8 cellular contexts compared by ENCODE assay signal in genomic region chr6:29633532-29633901, GRCh38. TPM values are rescaled to one million over a fixed set of nuclear protein-coding genes. Genes with fewer than 3 reads are reported as not detected.
DNase-seq lines count a peak whose midpoint lies in the region; ATAC-seq and TF ChIP-seq lines count a peak whose summit lies in the region.

No MANE protein-coding gene starts in this region.

- H3K79me2 ChIP-seq in DOHH2 (ENCODE audit: control insufficient read depth, low read length), result no peaks in the 10 kb centered on the region

- ATAC-seq in GM21786 (IDR thresholded peaks at IDR 0.05; ENCODE audit: unreplicated experiment), result no peak

- no peaks in the 10 kb centered on the region for H3K9me2 ChIP-seq in DOHH2 (replicated peaks; ENCODE audit: control insufficient read depth, low read length)

- H3K4me3 ChIP-seq in DOHH2 (ENCODE audit: low read length), result peak overlapping the region; percentile 92
- peak overlapping the region; percentile 57 for H3K4me3 ChIP-seq in mononuclear cell (ENCODE audit: low read length)

- peaks cover 39% of the 10 kb centered on the region for H3K27me3 Mint-ChIP-seq in dendritic cell treated with granulocyte-macrophage colony-stimulating factor and Interleukin-4, amounts not matched to agents 40 ng/mL and 50 ng/mL, for 4 days

- H3K4me1 Mint-ChIP-seq in dendritic cell treated with granulocyte-macrophage colony-stimulating factor and Interleukin-4, amounts not matched to agents 40 ng/mL and 50 ng/mL, for 4 days (ENCODE audit: low read depth), result peaks cover 57% of the 10 kb centered on the region

- H3K4me3 Mint-ChIP-seq in dendritic cell treated with granulocyte-macrophage colony-stimulating factor and Interleukin-4, amounts not matched to agents 40 ng/mL and 50 ng/mL, for 4 days, result peak overlapping the region; percentile 86

- H3K36me3 ChIP-seq in DOHH2 (ENCODE audit: control insufficient read depth, low read length), result no peaks in the 10 kb centered on the region

- H3K4me2 ChIP-seq in DOHH2 (ENCODE audit: low read length), result peak overlapping the region; percentile 99

- peaks cover 16% of the 10 kb centered on the region for H3F3A ChIP-seq in DOHH2 (ENCODE audit: control insufficient read depth, insufficient read depth)

- intact Hi-C loops in dendritic cell treated with granulocyte-macrophage colony-stimulating factor and Interleukin-4, amounts not matched to agents 40 ng/mL and 50 ng/mL, for 4 days (cut with micrococcal nuclease), result loop anchor here (2.0 kb wide), 1 partner anchor 15 kb away; no protein-coding TSS in a partner anchor

- H3K36me3 Mint-ChIP-seq in dendritic cell treated with granulocyte-macrophage colony-stimulating factor and Interleukin-4, amounts not matched to agents 40 ng/mL and 50 ng/mL, for 4 days (ENCODE audit: low read depth), result peaks cover 31% of the 10 kb centered on the region

- H3K27ac Mint-ChIP-seq in dendritic cell treated with granulocyte-macrophage colony-stimulating factor and Interleukin-4, amounts not matched to agents 40 ng/mL and 50 ng/mL, for 4 days, result peak overlapping the region; percentile 86

- H3K27ac ChIP-seq in DOHH2 (ENCODE audit: low read depth, low read length), result peak overlapping the region; percentile 22

- H3K9me3 ChIP-seq in DOHH2 (ENCODE audit: control insufficient read depth, insufficient read depth, low read length) (no peaks in the 10 kb centered on the region), mononuclear cell (ENCODE audit: low read depth, low read length) (no peaks in the 10 kb centered on the region)

- H3K27me3 ChIP-seq in DOHH2 (ENCODE audit: control insufficient read depth, low read length) (no peaks in the 10 kb centered on the region), mononuclear cell (ENCODE audit: insufficient read depth, low read length) (peaks cover 28% of the 10 kb centered on the region)

- H3K9me3 Mint-ChIP-seq in dendritic cell treated with granulocyte-macrophage colony-stimulating factor and Interleukin-4, amounts not matched to agents 40 ng/mL and 50 ng/mL, for 4 days, result no peaks in the 10 kb centered on the region

- H4K20me1 ChIP-seq in DOHH2 (ENCODE audit: control insufficient read depth, insufficient read depth, low read depth, low read length), result peaks cover 6% of the 10 kb centered on the region; the same call in 1 of the 2 replicates

- peak; percentile 79 for DNase-seq in NCI-H2227 (lab: John Stamatoyannopoulos, UW; ENCODE audit: unreplicated experiment)
- DNase-seq in DMS 273 treated with DMSO at 0.1 percent for 48 hours (lab: John Stamatoyannopoulos, UW), result no peak
- no peak for DNase-seq in NCI-H2029 (lab: John Stamatoyannopoulos, UW)
- no peak for DNase-seq in DMS153 (lab: John Stamatoyannopoulos, UW)

- no peak for TF ChIP-seq CTCF in DOHH2 (IDR thresholded peaks at IDR 0.05; ENCODE audit: low read depth, low read length, poor library complexity, severe bottlenecking)

- H3K4me1 ChIP-seq in DOHH2 (ENCODE audit: control insufficient read depth, low read length) (peaks cover 50% of the 10 kb centered on the region), mononuclear cell (ENCODE audit: insufficient read depth, low read length) (peaks cover 46% of the 10 kb centered on the region)

RNA-seq across cellular contexts. Expression of gene GABBR1, which starts 0.5 kb away (rescaled TPM):
- total RNA-seq in mononuclear cell, result 18.6 TPM

RNA-seq across cellular contexts. Expression of gene MOG, which starts 23.4 kb away (rescaled TPM):
- total RNA-seq in mononuclear cell, result not detected

RNA-seq across cellular contexts. Expression of gene ZFP57, which starts 47.4 kb away (rescaled TPM):
- not detected for total RNA-seq in mononuclear cell

RNA-seq across cellular contexts. Expression of gene OR2H2, which starts 48.6 kb away (rescaled TPM):
- total RNA-seq in mononuclear cell, result under 0.01 TPM
